2 cellular contexts compared by ENCODE assay signal in the genomic region with DNA sequence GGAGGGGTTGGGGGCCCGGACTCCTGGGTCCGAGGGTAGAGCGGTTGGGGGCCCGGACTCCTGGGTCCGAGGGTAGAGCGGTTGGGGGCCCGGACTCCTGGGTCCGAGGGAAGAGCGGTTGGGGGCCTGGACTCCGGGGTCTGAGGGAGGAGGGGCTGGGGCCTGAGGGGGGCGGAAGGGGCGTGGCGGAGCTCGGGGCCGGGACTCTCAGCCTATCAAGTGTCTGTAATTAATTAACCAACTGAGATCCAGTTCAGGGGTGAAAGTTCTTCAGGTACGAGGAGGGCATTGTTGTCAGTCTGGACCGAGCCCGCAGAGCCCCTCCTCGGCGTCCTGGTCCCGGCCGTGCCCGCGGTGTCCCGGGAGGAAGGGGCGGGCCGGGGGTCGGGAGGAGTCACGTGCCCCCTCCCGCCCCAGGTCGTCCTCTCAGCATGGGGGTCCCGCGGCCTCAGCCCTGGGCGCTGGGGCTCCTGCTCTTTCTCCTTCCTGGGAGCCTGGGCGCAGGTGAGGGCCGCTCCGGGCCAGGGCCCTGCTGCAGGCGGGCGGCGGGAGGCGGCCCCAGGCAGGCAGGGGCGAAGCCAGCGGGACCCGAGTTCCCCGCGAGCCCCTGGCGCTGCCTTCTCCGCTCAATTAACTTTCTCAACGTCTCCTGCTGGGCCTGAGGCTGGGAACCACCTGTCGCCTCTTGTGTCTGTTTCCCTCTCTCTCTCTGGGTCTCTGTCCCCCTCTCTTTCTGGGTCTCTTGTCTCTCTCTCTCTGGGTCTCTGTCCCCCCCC.
TF ChIP-seq lines count a peak whose summit lies in the region.

No MANE protein-coding gene starts in this region.

TF ChIP-seq in IMR-90, 13 proteins besides CTCF, POLR2A, EP300 and RAD21:
- TF ChIP-seq CEBPB (IDR thresholded peaks at IDR 0.05; ENCODE audit: low read depth, low read length) (no peak), BHLHE40 (IDR thresholded peaks at IDR 0.05; ENCODE audit: low read depth, low read length) (0 out of 2 replicates have a peak, but pooled peaks have one; percentile 5)
- TF ChIP-seq, protein P1, sequence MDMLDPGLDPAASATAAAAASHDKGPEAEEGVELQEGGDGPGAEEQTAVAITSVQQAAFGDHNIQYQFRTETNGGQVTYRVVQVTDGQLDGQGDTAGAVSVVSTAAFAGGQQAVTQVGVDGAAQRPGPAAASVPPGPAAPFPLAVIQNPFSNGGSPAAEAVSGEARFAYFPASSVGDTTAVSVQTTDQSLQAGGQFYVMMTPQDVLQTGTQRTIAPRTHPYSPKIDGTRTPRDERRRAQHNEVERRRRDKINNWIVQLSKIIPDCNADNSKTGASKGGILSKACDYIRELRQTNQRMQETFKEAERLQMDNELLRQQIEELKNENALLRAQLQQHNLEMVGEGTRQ (IDR thresholded peaks at IDR 0.05; ENCODE audit: low read depth, low read length) = peak; percentile 47; the same call in 1 of the 2 replicates

TF ChIP-seq in neural cell, 6 proteins besides CTCF, POLR2A, EP300 and RAD21:
- no peak for TF ChIP-seq REST (IDR thresholded peaks at IDR 0.05; ENCODE audit: borderline replicate concordance)
- no peak for TF ChIP-seq SMC3 (conservative IDR thresholded peaks at IDR 0.05; ENCODE audit: poor library complexity)
- no peak for TF ChIP-seq MXI1 (conservative IDR thresholded peaks at IDR 0.05; ENCODE audit: poor library complexity, severe bottlenecking)
- TF ChIP-seq POLR2AphosphoS5 (IDR thresholded peaks at IDR 0.05) = no peak
- TF ChIP-seq TAF1 (IDR thresholded peaks at IDR 0.05; ENCODE audit: low read depth) = no peak
- no peak for TF ChIP-seq EZH2 (IDR thresholded peaks at IDR 0.05; ENCODE audit: borderline replicate concordance, insufficient read depth, low read length, poor library complexity, severe bottlenecking)
